Comparison of ENCODE assay signal across 24 cellular contexts in genomic region chr1:51576923-51577322, GRCh38. TPM values are rescaled to one million over a fixed set of nuclear protein-coding genes. Genes with fewer than 3 reads are reported as not detected.
DNase-seq lines count a peak whose midpoint lies in the region; ATAC-seq and TF ChIP-seq lines count a peak whose summit lies in the region.
"Had no signal": no experiment of that assay in that cellular context is flagged by ENCODE, and none has a peak within 500 bp of the region (broad histone marks: within the 10 kb centered on the region; RNA-seq: fewer than 3 reads in every experiment).

No MANE protein-coding gene starts in this region.

- H4K20me1 ChIP-seq in Loucy (ENCODE audit: insufficient read depth, low read length, poor library complexity, severe bottlenecking): no peaks in the 10 kb centered on the region

- H3K9me3 ChIP-seq in Loucy (ENCODE audit: insufficient read depth, low read depth, low read length): no peaks in the 10 kb centered on the region
- no peaks in the 10 kb centered on the region for H3K9me3 ChIP-seq in tibial artery
- H3K9me3 ChIP-seq: Caco-2, SJSA1 had no signal

- H3K4me3 ChIP-seq in Loucy (ENCODE audit: low read length, poor library complexity, severe bottlenecking) (peak overlapping the region; percentile 66), tibial artery (no peak overlapping the region)
- H3K4me3 ChIP-seq: GM12878, K562, PC-9, SJSA1 had no signal

- no peaks in the 10 kb centered on the region for H3K27me3 ChIP-seq in Loucy (ENCODE audit: insufficient read depth, low read length, poor library complexity, severe bottlenecking)
- H3K27me3 ChIP-seq in tibial artery: no peaks in the 10 kb centered on the region
- H3K27me3 ChIP-seq: SJSA1 had no signal

- DNase-seq in T-helper 1 cell: no peak
- no peak for DNase-seq in CD14-positive monocyte (ENCODE audit: low spot score)
- DNase-seq in activated T-helper 2 cell treated with anti-CD3 and anti-CD28 coated beads, Interferon-gamma antibody, Interleukin-2, Interleukin-4, amounts not matched to agents 10 μg/mL and 5 μg/mL and 100 μg/mL, durations not matched to agents 14 hours and 24 hours and 36 hours (ENCODE audit: low spot score): no peak
- DNase-seq in OCI-M1 (lab: John Stamatoyannopoulos, UW): no peak
- no peak for DNase-seq in tibial artery
- DNase-seq: AML-193; Caco-2; CD4-positive, alpha-beta T cell; GF-D8; GOT3; NCI-H1694 treated with DMSO at 0.1 percent for 48 hours; NCI-H2107; NCI-H2227 treated with DMSO at 0.1 percent for 48 hours; NCI-H510A treated with DMSO at 0.1 percent for 48 hours; NCI-H82; PC-9 had no signal

- no peak overlapping the region for H3K4me3 Mint-ChIP-seq in T-helper 1 cell treated with Interleukin-12 subunit alpha and Interleukin-12 subunit beta and Interleukin-4 antibody, amounts not matched to agents 30 μg/mL and 1 μg/mL, for 36 hours
- no peak overlapping the region for H3K4me3 Mint-ChIP-seq in CD14-positive monocyte
- H3K4me3 Mint-ChIP-seq in activated T-helper 2 cell treated with anti-CD3 and anti-CD28 coated beads, Interferon-gamma antibody, Interleukin-2, Interleukin-4, amounts not matched to agents 10 μg/mL and 5 μg/mL and 100 μg/mL, durations not matched to agents 14 hours and 24 hours and 36 hours (ENCODE audit: low read depth): no peak overlapping the region
- H3K4me3 Mint-ChIP-seq: CD4-positive, alpha-beta T cell had no signal

- H3F3A ChIP-seq in Loucy (ENCODE audit: low read depth): peaks cover 23% of the 10 kb centered on the region

- peaks cover 5% of the 10 kb centered on the region for H3K9me3 Mint-ChIP-seq in T-helper 1 cell treated with Interleukin-12 subunit alpha and Interleukin-12 subunit beta and Interleukin-4 antibody, amounts not matched to agents 30 μg/mL and 1 μg/mL, for 36 hours
- peaks cover 0 to 6% (median 3%) of the 10 kb centered on the region in 7 donors for H3K9me3 Mint-ChIP-seq in CD14-positive monocyte
- H3K9me3 Mint-ChIP-seq in activated T-helper 2 cell treated with anti-CD3 and anti-CD28 coated beads, Interferon-gamma antibody, Interleukin-2, Interleukin-4, amounts not matched to agents 10 μg/mL and 5 μg/mL and 100 μg/mL, durations not matched to agents 14 hours and 24 hours and 36 hours: no peaks in the 10 kb centered on the region
- H3K9me3 Mint-ChIP-seq: CD4-positive, alpha-beta T cell had no signal

- H3K4me1 ChIP-seq in Loucy (ENCODE audit: insufficient read depth, low read length, poor library complexity, severe bottlenecking) (peaks cover 72% of the 10 kb centered on the region), tibial artery (peaks cover 0 to 10% (median 2%) of the 10 kb centered on the region in 4 donors)
- H3K4me1 ChIP-seq: Caco-2 had no signal

- no peaks in the 10 kb centered on the region for H3K36me3 ChIP-seq in Loucy (ENCODE audit: insufficient read depth, low read length)
- H3K36me3 ChIP-seq in tibial artery: no peaks in the 10 kb centered on the region
- H3K36me3 ChIP-seq: SJSA1 had no signal

- no peak overlapping the region for H3K27ac ChIP-seq in tibial artery
- H3K27ac ChIP-seq: 22Rv1, PC-9 had no signal

- no peaks in the 10 kb centered on the region for H3K9me2 ChIP-seq in Loucy (replicated peaks; ENCODE audit: low read depth, low read length)

- H3K79me2 ChIP-seq in Loucy (ENCODE audit: insufficient read depth, low read length): no peaks in the 10 kb centered on the region

- TF ChIP-seq CTCF in CD14-positive monocyte (IDR thresholded peaks at IDR 0.05): no peak
- no peak for TF ChIP-seq CTCF in Loucy (conservative IDR thresholded peaks at IDR 0.05; ENCODE audit: low read length)
- no peak for TF ChIP-seq CTCF in tibial artery (IDR thresholded peaks at IDR 0.05)

- intact Hi-C loops in CD14-positive monocyte (cut with micrococcal nuclease): no loop called here
- intact Hi-C loops in activated T-helper 2 cell treated with anti-CD3 and anti-CD28 coated beads, Interferon-gamma antibody, Interleukin-2, Interleukin-4, amounts not matched to agents 10 μg/mL and 5 μg/mL and 100 μg/mL, durations not matched to agents 14 hours and 24 hours and 36 hours (cut with micrococcal nuclease): no loop called here
- intact Hi-C loops in tibial artery (cut with DNase I; ENCODE audit: low total_unique reads): no loop called here

- no peak for ATAC-seq in HG02610 (IDR thresholded peaks at IDR 0.05; ENCODE audit: unreplicated experiment)
- ATAC-seq: HCT116 had no signal

- peak overlapping the region; percentile 75 for H3K4me2 ChIP-seq in Loucy (ENCODE audit: low read depth, low read length, poor library complexity, severe bottlenecking)
- H3K4me2 ChIP-seq: PC-9 had no signal

- H3K27me3 Mint-ChIP-seq in T-helper 1 cell treated with Interleukin-12 subunit alpha and Interleukin-12 subunit beta and Interleukin-4 antibody, amounts not matched to agents 30 μg/mL and 1 μg/mL, for 36 hours (ENCODE audit: low read depth): no peaks in the 10 kb centered on the region
- H3K27me3 Mint-ChIP-seq in CD14-positive monocyte (ENCODE audit: low read depth in 3 of 3): peaks cover 0 to 2% (median 0%) of the 10 kb centered on the region in 3 donors
- no peaks in the 10 kb centered on the region for H3K27me3 Mint-ChIP-seq in activated T-helper 2 cell treated with anti-CD3 and anti-CD28 coated beads, Interferon-gamma antibody, Interleukin-2, Interleukin-4, amounts not matched to agents 10 μg/mL and 5 μg/mL and 100 μg/mL, durations not matched to agents 14 hours and 24 hours and 36 hours (ENCODE audit: low read depth)
- H3K27me3 Mint-ChIP-seq: CD4-positive, alpha-beta T cell had no signal

- no peak overlapping the region for H2AFZ ChIP-seq in Loucy (ENCODE audit: low read length)
- H2AFZ ChIP-seq: PC-9 had no signal

- peaks cover 36% of the 10 kb centered on the region for H3K4me1 Mint-ChIP-seq in T-helper 1 cell treated with Interleukin-12 subunit alpha and Interleukin-12 subunit beta and Interleukin-4 antibody, amounts not matched to agents 30 μg/mL and 1 μg/mL, for 36 hours (ENCODE audit: low read depth)
- H3K4me1 Mint-ChIP-seq in CD14-positive monocyte: peaks cover 44% of the 10 kb centered on the region
- H3K4me1 Mint-ChIP-seq in activated T-helper 2 cell treated with anti-CD3 and anti-CD28 coated beads, Interferon-gamma antibody, Interleukin-2, Interleukin-4, amounts not matched to agents 10 μg/mL and 5 μg/mL and 100 μg/mL, durations not matched to agents 14 hours and 24 hours and 36 hours (ENCODE audit: low read depth): peaks cover 30% of the 10 kb centered on the region

- H3K27ac Mint-ChIP-seq in T-helper 1 cell treated with Interleukin-12 subunit alpha and Interleukin-12 subunit beta and Interleukin-4 antibody, amounts not matched to agents 30 μg/mL and 1 μg/mL, for 36 hours: peak overlapping the region; percentile 72
- peak overlapping the region in 5 of 7 donors; percentile 42 to 88 (median 82) for H3K27ac Mint-ChIP-seq in CD14-positive monocyte
- peak overlapping the region; percentile 18 for H3K27ac Mint-ChIP-seq in activated T-helper 2 cell treated with anti-CD3 and anti-CD28 coated beads, Interferon-gamma antibody, Interleukin-2, Interleukin-4, amounts not matched to agents 10 μg/mL and 5 μg/mL and 100 μg/mL, durations not matched to agents 14 hours and 24 hours and 36 hours
- H3K27ac Mint-ChIP-seq: CD4-positive, alpha-beta T cell had no signal

- peaks cover 2% of the 10 kb centered on the region for H3K36me3 Mint-ChIP-seq in T-helper 1 cell treated with Interleukin-12 subunit alpha and Interleukin-12 subunit beta and Interleukin-4 antibody, amounts not matched to agents 30 μg/mL and 1 μg/mL, for 36 hours (ENCODE audit: low read depth)
- H3K36me3 Mint-ChIP-seq in CD14-positive monocyte: peaks cover 2 to 7% of the 10 kb centered on the region in 2 donors
- H3K36me3 Mint-ChIP-seq in activated T-helper 2 cell treated with anti-CD3 and anti-CD28 coated beads, Interferon-gamma antibody, Interleukin-2, Interleukin-4, amounts not matched to agents 10 μg/mL and 5 μg/mL and 100 μg/mL, durations not matched to agents 14 hours and 24 hours and 36 hours (ENCODE audit: low read depth): peaks cover 4% of the 10 kb centered on the region

- peak overlapping the region; percentile 67 for H3K9ac ChIP-seq in Loucy (ENCODE audit: low read depth, low read length, poor library complexity, severe bottlenecking)

RNA-seq across cellular contexts. Expression of gene OSBPL9, which starts 40.0 kb away (rescaled TPM):
- polyA plus RNA-seq in CD14-positive monocyte: 10 to 100 TPM; 31.3 to 41.4 TPM
- total RNA-seq in activated T-helper 2 cell treated with anti-CD3 and anti-CD28 coated beads, Interferon-gamma antibody, Interleukin-2, Interleukin-4, amounts not matched to agents 10 μg/mL and 5 μg/mL and 100 μg/mL, durations not matched to agents 14 hours and 24 hours and 36 hours: 49.3 and 52.3 TPM in 2 replicates

RNA-seq across cellular contexts. Expression of gene EPS15, which starts 57.9 kb away (rescaled TPM):
- 10 to 100 TPM; 36.4 to 53.6 TPM for polyA plus RNA-seq in CD14-positive monocyte
- total RNA-seq in activated T-helper 2 cell treated with anti-CD3 and anti-CD28 coated beads, Interferon-gamma antibody, Interleukin-2, Interleukin-4, amounts not matched to agents 10 μg/mL and 5 μg/mL and 100 μg/mL, durations not matched to agents 14 hours and 24 hours and 36 hours: 50.1 and 54.1 TPM in 2 replicates

Comparison
In these comparisons a context has a peak if more than half of its experiments do, and no peak if none do; other contexts are left out.
1. H3K27ac Mint-ChIP-seq: peak in every context shown above with its lines; median percentile 82 in CD14-positive monocyte; 72 in T-helper 1 cell treated with Interleukin-12 subunit alpha and Interleukin-12 subunit beta and Interleukin-4 antibody, amounts not matched to agents 30 μg/mL and 1 μg/mL, for 36 hours; 18 in activated T-helper 2 cell treated with anti-CD3 and anti-CD28 coated beads, Interferon-gamma antibody, Interleukin-2, Interleukin-4, amounts not matched to agents 10 μg/mL and 5 μg/mL and 100 μg/mL, durations not matched to agents 14 hours and 24 hours and 36 hours.